In genomic region chr9:14352549-14352948, GRCh38 we compare ENCODE assay signal across 1 cellular context.
A peak's percentile ranks its signal among the peaks of the same experiment; 100 is the strongest.
TF ChIP-seq lines count a peak whose summit lies in the region.

No MANE protein-coding gene starts in this region.

TF ChIP-seq in HepG2, 621 proteins besides CTCF, POLR2A, EP300 and RAD21 (continued from another document):
- TF ChIP-seq, protein P1, sequence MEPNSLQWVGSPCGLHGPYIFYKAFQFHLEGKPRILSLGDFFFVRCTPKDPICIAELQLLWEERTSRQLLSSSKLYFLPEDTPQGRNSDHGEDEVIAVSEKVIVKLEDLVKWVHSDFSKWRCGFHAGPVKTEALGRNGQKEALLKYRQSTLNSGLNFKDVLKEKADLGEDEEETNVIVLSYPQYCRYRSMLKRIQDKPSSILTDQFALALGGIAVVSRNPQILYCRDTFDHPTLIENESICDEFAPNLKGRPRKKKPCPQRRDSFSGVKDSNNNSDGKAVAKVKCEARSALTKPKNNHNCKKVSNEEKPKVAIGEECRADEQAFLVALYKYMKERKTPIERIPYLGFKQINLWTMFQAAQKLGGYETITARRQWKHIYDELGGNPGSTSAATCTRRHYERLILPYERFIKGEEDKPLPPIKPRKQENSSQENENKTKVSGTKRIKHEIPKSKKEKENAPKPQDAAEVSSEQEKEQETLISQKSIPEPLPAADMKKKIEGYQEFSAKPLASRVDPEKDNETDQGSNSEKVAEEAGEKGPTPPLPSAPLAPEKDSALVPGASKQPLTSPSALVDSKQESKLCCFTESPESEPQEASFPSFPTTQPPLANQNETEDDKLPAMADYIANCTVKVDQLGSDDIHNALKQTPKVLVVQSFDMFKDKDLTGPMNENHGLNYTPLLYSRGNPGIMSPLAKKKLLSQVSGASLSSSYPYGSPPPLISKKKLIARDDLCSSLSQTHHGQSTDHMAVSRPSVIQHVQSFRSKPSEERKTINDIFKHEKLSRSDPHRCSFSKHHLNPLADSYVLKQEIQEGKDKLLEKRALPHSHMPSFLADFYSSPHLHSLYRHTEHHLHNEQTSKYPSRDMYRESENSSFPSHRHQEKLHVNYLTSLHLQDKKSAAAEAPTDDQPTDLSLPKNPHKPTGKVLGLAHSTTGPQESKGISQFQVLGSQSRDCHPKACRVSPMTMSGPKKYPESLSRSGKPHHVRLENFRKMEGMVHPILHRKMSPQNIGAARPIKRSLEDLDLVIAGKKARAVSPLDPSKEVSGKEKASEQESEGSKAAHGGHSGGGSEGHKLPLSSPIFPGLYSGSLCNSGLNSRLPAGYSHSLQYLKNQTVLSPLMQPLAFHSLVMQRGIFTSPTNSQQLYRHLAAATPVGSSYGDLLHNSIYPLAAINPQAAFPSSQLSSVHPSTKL (CRISPR knock-in tag; IDR thresholded peaks at IDR 0.05) = peak; percentile 42
- no peak for TF ChIP-seq SAFB2 (CRISPR knock-in tag; IDR thresholded peaks at IDR 0.05; ENCODE audit: borderline replicate concordance, low read depth)
- no peak for TF ChIP-seq HNF4G (IDR thresholded peaks at IDR 0.05; ENCODE audit: borderline replicate concordance, low read depth, low read length)
- TF ChIP-seq HNF4G (CRISPR knock-in tag; IDR thresholded peaks at IDR 0.05; ENCODE audit: borderline replicate concordance, low read depth) = no peak
- TF ChIP-seq FOXA3 (CRISPR knock-in tag; IDR thresholded peaks at IDR 0.05) = peak; percentile 56
- no peak for TF ChIP-seq HDAC1 (CRISPR knock-in tag; IDR thresholded peaks at IDR 0.05)
- TF ChIP-seq, protein P2, sequence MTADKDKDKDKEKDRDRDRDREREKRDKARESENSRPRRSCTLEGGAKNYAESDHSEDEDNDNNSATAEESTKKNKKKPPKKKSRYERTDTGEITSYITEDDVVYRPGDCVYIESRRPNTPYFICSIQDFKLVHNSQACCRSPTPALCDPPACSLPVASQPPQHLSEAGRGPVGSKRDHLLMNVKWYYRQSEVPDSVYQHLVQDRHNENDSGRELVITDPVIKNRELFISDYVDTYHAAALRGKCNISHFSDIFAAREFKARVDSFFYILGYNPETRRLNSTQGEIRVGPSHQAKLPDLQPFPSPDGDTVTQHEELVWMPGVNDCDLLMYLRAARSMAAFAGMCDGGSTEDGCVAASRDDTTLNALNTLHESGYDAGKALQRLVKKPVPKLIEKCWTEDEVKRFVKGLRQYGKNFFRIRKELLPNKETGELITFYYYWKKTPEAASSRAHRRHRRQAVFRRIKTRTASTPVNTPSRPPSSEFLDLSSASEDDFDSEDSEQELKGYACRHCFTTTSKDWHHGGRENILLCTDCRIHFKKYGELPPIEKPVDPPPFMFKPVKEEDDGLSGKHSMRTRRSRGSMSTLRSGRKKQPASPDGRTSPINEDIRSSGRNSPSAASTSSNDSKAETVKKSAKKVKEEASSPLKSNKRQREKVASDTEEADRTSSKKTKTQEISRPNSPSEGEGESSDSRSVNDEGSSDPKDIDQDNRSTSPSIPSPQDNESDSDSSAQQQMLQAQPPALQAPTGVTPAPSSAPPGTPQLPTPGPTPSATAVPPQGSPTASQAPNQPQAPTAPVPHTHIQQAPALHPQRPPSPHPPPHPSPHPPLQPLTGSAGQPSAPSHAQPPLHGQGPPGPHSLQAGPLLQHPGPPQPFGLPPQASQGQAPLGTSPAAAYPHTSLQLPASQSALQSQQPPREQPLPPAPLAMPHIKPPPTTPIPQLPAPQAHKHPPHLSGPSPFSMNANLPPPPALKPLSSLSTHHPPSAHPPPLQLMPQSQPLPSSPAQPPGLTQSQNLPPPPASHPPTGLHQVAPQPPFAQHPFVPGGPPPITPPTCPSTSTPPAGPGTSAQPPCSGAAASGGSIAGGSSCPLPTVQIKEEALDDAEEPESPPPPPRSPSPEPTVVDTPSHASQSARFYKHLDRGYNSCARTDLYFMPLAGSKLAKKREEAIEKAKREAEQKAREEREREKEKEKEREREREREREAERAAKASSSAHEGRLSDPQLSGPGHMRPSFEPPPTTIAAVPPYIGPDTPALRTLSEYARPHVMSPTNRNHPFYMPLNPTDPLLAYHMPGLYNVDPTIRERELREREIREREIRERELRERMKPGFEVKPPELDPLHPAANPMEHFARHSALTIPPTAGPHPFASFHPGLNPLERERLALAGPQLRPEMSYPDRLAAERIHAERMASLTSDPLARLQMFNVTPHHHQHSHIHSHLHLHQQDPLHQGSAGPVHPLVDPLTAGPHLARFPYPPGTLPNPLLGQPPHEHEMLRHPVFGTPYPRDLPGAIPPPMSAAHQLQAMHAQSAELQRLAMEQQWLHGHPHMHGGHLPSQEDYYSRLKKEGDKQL (CRISPR knock-in tag; IDR thresholded peaks at IDR 0.05; ENCODE audit: low read depth) = peak; percentile 22; the same call in 1 of the 2 replicates
- no peak for TF ChIP-seq KLF16 (CRISPR knock-in tag; IDR thresholded peaks at IDR 0.05)
- TF ChIP-seq ZNF510 (CRISPR knock-in tag; IDR thresholded peaks at IDR 0.05; ENCODE audit: low read depth) = no peak
- no peak for TF ChIP-seq ZNF34 (CRISPR knock-in tag; IDR thresholded peaks at IDR 0.05; ENCODE audit: borderline replicate concordance)
- no peak for TF ChIP-seq TIGD3 (CRISPR knock-in tag; IDR thresholded peaks at IDR 0.05; ENCODE audit: borderline replicate concordance)
- peak; percentile 70; the same call in 1 of the 2 replicates for TF ChIP-seq HHEX (CRISPR knock-in tag; IDR thresholded peaks at IDR 0.05)
- TF ChIP-seq ATF7-NPFF (CRISPR knock-in tag; IDR thresholded peaks at IDR 0.05; ENCODE audit: low read depth) = no peak
- TF ChIP-seq GATAD2A (CRISPR knock-in tag; IDR thresholded peaks at IDR 0.05) = 0 out of 2 replicates have a peak, but pooled peaks have one; percentile 16
- TF ChIP-seq ZNF556 (CRISPR knock-in tag; IDR thresholded peaks at IDR 0.05; ENCODE audit: borderline replicate concordance) = no peak
- TF ChIP-seq ZNF430 (CRISPR knock-in tag; IDR thresholded peaks at IDR 0.05) = no peak
- TF ChIP-seq NR2F2 (IDR thresholded peaks at IDR 0.05; ENCODE audit: borderline replicate concordance, low read depth) = no peak
- TF ChIP-seq, protein P3, sequence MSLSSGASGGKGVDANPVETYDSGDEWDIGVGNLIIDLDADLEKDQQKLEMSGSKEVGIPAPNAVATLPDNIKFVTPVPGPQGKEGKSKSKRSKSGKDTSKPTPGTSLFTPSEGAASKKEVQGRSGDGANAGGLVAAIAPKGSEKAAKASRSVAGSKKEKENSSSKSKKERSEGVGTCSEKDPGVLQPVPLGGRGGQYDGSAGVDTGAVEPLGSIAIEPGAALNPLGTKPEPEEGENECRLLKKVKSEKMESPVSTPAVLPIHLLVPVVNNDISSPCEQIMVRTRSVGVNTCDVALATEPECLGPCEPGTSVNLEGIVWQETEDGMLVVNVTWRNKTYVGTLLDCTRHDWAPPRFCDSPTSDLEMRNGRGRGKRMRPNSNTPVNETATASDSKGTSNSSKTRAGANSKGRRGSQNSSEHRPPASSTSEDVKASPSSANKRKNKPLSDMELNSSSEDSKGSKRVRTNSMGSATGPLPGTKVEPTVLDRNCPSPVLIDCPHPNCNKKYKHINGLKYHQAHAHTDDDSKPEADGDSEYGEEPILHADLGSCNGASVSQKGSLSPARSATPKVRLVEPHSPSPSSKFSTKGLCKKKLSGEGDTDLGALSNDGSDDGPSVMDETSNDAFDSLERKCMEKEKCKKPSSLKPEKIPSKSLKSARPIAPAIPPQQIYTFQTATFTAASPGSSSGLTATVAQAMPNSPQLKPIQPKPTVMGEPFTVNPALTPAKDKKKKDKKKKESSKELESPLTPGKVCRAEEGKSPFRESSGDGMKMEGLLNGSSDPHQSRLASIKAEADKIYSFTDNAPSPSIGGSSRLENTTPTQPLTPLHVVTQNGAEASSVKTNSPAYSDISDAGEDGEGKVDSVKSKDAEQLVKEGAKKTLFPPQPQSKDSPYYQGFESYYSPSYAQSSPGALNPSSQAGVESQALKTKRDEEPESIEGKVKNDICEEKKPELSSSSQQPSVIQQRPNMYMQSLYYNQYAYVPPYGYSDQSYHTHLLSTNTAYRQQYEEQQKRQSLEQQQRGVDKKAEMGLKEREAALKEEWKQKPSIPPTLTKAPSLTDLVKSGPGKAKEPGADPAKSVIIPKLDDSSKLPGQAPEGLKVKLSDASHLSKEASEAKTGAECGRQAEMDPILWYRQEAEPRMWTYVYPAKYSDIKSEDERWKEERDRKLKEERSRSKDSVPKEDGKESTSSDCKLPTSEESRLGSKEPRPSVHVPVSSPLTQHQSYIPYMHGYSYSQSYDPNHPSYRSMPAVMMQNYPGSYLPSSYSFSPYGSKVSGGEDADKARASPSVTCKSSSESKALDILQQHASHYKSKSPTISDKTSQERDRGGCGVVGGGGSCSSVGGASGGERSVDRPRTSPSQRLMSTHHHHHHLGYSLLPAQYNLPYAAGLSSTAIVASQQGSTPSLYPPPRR (CRISPR knock-in tag; IDR thresholded peaks at IDR 0.05; ENCODE audit: borderline replicate concordance) = peak; percentile 24; the same call in 1 of the 2 replicates
- TF ChIP-seq, protein P4, sequence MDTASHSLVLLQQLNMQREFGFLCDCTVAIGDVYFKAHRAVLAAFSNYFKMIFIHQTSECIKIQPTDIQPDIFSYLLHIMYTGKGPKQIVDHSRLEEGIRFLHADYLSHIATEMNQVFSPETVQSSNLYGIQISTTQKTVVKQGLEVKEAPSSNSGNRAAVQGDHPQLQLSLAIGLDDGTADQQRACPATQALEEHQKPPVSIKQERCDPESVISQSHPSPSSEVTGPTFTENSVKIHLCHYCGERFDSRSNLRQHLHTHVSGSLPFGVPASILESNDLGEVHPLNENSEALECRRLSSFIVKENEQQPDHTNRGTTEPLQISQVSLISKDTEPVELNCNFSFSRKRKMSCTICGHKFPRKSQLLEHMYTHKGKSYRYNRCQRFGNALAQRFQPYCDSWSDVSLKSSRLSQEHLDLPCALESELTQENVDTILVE (CRISPR knock-in tag; IDR thresholded peaks at IDR 0.05) = no peak
- no peak for TF ChIP-seq MYC (CRISPR knock-in tag; IDR thresholded peaks at IDR 0.05; ENCODE audit: borderline replicate concordance)
- TF ChIP-seq ZNF513 (CRISPR knock-in tag; conservative IDR thresholded peaks at IDR 0.05) = no peak
- no peak for TF ChIP-seq ZFP82 (CRISPR knock-in tag; IDR thresholded peaks at IDR 0.05; ENCODE audit: borderline replicate concordance)
TF ChIP-seq in HepG2: peak in this region for 8.
